11 cellular contexts compared by ENCODE assay signal in the genomic region with DNA sequence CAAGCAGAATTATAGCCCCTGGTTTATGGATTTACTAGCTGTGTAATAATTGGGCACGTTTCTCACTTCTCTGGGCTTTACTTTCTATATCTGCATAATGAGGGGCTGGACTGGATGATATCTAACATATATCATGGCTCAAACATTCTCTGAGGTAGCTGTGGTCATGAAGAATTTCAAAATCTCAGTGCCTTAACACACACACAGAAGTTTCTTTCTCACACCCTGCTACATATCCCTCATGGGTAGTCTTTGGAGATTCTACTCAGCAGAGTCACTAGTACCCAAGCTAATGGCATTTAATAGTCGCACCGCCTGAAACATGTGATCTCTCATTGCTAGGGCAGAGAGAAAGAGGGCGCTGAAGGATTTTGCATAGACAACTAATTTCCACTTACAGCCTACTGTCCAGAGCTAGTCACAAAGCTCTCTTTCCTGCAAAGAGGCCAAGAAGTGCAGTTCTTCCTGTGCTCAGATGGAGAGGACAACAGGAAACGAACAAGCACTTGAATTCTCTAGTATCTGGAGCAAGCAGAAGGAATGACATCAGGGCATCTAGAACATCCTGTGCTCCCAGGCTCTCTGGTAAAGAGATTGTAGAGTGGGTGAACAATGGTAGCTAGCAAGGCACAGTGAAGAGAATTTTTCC.
A peak's percentile ranks its signal among the peaks of the same experiment; 100 is the strongest.
DNase-seq lines count a peak whose midpoint lies in the region; ATAC-seq, FAIRE-seq and TF ChIP-seq lines count a peak whose summit lies in the region.
"Had no signal": no experiment of that assay in that cellular context is flagged by ENCODE, and none has a peak within 500 bp of the region (broad histone marks: within the 10 kb centered on the region; RNA-seq: fewer than 3 reads in every experiment).

No MANE protein-coding gene starts in this region.

- no peak overlapping the region for H3K4me3 Mint-ChIP-seq in WTC11
- H3K4me3 Mint-ChIP-seq: IgD-negative memory B cell had no signal

- DNase-seq in G401 (ENCODE audit: low spot score) (peak; percentile 25), WTC11 (ENCODE audit: low spot score) (no peak), right atrium auricular region (ENCODE audit: low spot score) (no peak), sciatic nerve (ENCODE audit: low spot score) (no peak), GM19239 (ENCODE audit: insufficient read length, low spot score) (no peak)
- DNase-seq: activated CD8-positive, alpha-beta memory T cell treated with anti-CD3 and anti-CD28 coated beads for 24 hours had no signal

- POLR2A ChIA-PET in WTC11 (lab: Charles Lee) = interaction anchor here (0.6 kb wide), 1 partner anchor 795 kb away, joined by 6 read pairs; no protein-coding TSS in a partner anchor

- peak; percentile 84 for ATAC-seq in WTC11
- ATAC-seq in sciatic nerve = peak; percentile 90
- ATAC-seq in HG02678 (IDR thresholded peaks at IDR 0.05; ENCODE audit: unreplicated experiment) = no peak
- no peak for ATAC-seq in GM21390 (IDR thresholded peaks at IDR 0.05; ENCODE audit: unreplicated experiment)
- ATAC-seq in HG03565 (IDR thresholded peaks at IDR 0.05; ENCODE audit: unreplicated experiment) = no peak

- in situ Hi-C loops in G401 (cut with HindIII; ENCODE audit: low sequenced_read_pairs) = no loop called here

- FAIRE-seq in GM19239 (lab: Jason Lieb, UNC) = no peak
- FAIRE-seq: GM12892 had no signal

- CTCF ChIA-PET in WTC11 (lab: Charles Lee) = interaction anchor here (0.8 to 1.9 kb wide), 9 partner anchors 10 to 150 kb away, joined by 3 to 8 read pairs (median 3); no protein-coding TSS in a partner anchor

- intact Hi-C loops in sciatic nerve (cut with DNase I) = no loop called here

- peak overlapping the region; percentile 68 to 76 for H3K27ac ChIP-seq in right atrium auricular region

- no peaks in the 10 kb centered on the region for H3K9me3 ChIP-seq in right atrium auricular region

- H3K27me3 Mint-ChIP-seq in WTC11 (ENCODE audit: low read depth) = no peaks in the 10 kb centered on the region
- H3K27me3 Mint-ChIP-seq: IgD-negative memory B cell had no signal

- peaks cover 7% of the 10 kb centered on the region for H3K9me3 Mint-ChIP-seq in WTC11

- H3K4me1 Mint-ChIP-seq in WTC11 = peaks cover 23% of the 10 kb centered on the region
- H3K4me1 Mint-ChIP-seq: IgD-negative memory B cell had no signal

- no peak overlapping the region for H3K4me3 ChIP-seq in right atrium auricular region

- no peak overlapping the region for H3K27ac Mint-ChIP-seq in WTC11
- H3K27ac Mint-ChIP-seq: IgD-negative memory B cell had no signal

- TF ChIP-seq CTCF in WTC11 (IDR thresholded peaks at IDR 0.05) = no peak
- TF ChIP-seq CTCF in right atrium auricular region (IDR thresholded peaks at IDR 0.05) = peak in 1 of 2 donors; percentile 62

- no peaks in the 10 kb centered on the region for H3K27me3 ChIP-seq in right atrium auricular region

- H3K36me3 Mint-ChIP-seq in WTC11 = no peaks in the 10 kb centered on the region
- H3K36me3 Mint-ChIP-seq: IgD-negative memory B cell had no signal

- peaks cover 0 to 25% of the 10 kb centered on the region in 2 donors for H3K4me1 ChIP-seq in right atrium auricular region

- no peaks in the 10 kb centered on the region for H3K36me3 ChIP-seq in right atrium auricular region

TF ChIP-seq in WTC11, 78 proteins besides CTCF, POLR2A, EP300 and RAD21:
- TF ChIP-seq ZBTB21 (CRISPR knock-in tag; IDR thresholded peaks at IDR 0.05; ENCODE audit: borderline replicate concordance) = no peak
- TF ChIP-seq ZNF219 (CRISPR knock-in tag; IDR thresholded peaks at IDR 0.05; ENCODE audit: borderline replicate concordance) = no peak
- no peak for TF ChIP-seq CREB1 (CRISPR knock-in tag; IDR thresholded peaks at IDR 0.05)
- TF ChIP-seq GTF2I (CRISPR knock-in tag; conservative IDR thresholded peaks at IDR 0.05) = no peak
- TF ChIP-seq, protein P1, sequence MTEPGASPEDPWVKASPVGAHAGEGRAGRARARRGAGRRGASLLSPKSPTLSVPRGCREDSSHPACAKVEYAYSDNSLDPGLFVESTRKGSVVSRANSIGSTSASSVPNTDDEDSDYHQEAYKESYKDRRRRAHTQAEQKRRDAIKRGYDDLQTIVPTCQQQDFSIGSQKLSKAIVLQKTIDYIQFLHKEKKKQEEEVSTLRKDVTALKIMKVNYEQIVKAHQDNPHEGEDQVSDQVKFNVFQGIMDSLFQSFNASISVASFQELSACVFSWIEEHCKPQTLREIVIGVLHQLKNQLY (CRISPR knock-in tag; IDR thresholded peaks at IDR 0.05) = no peak
- no peak for TF ChIP-seq CBFB (CRISPR knock-in tag; IDR thresholded peaks at IDR 0.05; ENCODE audit: low read depth)
- TF ChIP-seq, protein P2, sequence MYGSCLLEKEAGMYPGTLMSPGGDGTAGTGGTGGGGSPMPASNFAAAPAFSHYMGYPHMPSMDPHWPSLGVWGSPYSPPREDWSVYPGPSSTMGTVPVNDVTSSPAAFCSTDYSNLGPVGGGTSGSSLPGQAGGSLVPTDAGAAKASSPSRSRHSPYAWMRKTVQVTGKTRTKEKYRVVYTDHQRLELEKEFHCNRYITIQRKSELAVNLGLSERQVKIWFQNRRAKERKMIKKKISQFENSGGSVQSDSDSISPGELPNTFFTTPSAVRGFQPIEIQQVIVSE (CRISPR knock-in tag; IDR thresholded peaks at IDR 0.05; ENCODE audit: borderline replicate concordance) = no peak
TF ChIP-seq in WTC11: peak in this region for 0.

Comparison
In these comparisons a context has a peak if more than half of its experiments do, and no peak if none do; other contexts are left out.
1. ATAC-seq: peak in WTC11 (single experiment) and sciatic nerve (single experiment); none in HG02678 (single experiment), GM21390 (single experiment) and HG03565 (single experiment).